In the genomic region with DNA sequence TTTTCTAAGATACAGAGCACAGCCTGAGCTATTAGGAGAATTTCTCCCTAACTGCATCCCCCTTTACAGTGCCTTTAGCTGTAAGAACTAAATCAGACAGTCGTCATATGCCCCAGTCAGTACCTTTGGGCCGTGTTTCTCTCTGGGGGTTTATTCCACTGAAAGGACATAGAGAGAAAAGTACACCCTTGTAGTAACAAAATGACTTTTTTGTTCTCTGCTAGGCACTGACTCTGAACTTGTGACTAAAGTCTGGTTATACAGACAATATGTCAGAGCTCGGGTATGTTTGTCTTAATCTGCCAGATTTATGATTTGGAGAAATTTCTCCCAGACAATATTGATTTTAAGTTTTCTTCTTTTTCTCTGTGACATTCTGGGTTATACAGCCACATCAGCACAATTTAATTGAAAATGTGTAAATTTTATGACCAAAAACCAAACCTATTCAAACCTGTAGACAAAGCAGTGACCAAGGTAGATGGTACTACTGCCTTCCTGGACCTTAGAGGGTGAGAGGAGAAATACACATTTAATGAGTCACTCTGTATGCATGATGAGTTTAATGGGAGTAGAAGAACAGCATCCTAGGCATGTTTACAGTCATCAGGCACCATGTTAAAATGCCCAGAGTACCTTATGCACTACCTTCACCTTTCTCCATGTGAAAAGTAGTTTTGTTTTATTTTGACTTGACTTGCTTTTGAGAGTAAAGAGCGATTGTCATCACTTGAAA, we compare ENCODE assay signal across 19 cellular contexts.
DNase-seq lines count a peak whose midpoint lies in the region; ATAC-seq and TF ChIP-seq lines count a peak whose summit lies in the region.
"Had no signal": no experiment of that assay in that cellular context is flagged by ENCODE, and none has a peak within 500 bp of the region (broad histone marks: within the 10 kb centered on the region; RNA-seq: fewer than 3 reads in every experiment).

No MANE protein-coding gene starts in this region.

- no peak for TF ChIP-seq EP300 in SK-N-SH (IDR thresholded peaks at IDR 0.05; ENCODE audit: borderline replicate concordance in 1 of 2, low read depth in 1 of 2, low read length in 1 of 2)

- TF ChIP-seq POLR2A in body of pancreas (IDR thresholded peaks at IDR 0.05), result no peak

- POLR2A ChIA-PET in SK-N-SH (lab: Yijun Ruan, JAX), result no interaction called here

- 74% methylated on average over 4 of the region's 4 CpGs for WGBS in SK-N-SH (ENCODE audit: low lambda C conversion rate)
- WGBS in smooth muscle cell (ENCODE audit: low lambda C conversion rate), result 57% methylated on average over 4 of the region's 4 CpGs
- WGBS in body of pancreas, 2 donors, result 60 to 69% methylated on average over 4 of the region's 4 CpGs
- WGBS in hepatocyte (ENCODE audit: low lambda C conversion rate, missing lambda C conversion rate), result 92% methylated on average over 4 of the region's 4 CpGs

- no peak for TF ChIP-seq RAD21 in SK-N-SH (IDR thresholded peaks at IDR 0.05; ENCODE audit: low read length)

- intact Hi-C loops in body of pancreas (cut with DNase I), result no loop called here

- H3K4me2 ChIP-seq in SK-N-SH (no peak overlapping the region), smooth muscle cell (no peak overlapping the region), hepatocyte (no peak overlapping the region)
- H3K4me2 ChIP-seq: BLaER1 had no signal

- H2AFZ ChIP-seq in SK-N-SH (ENCODE audit: low read depth), result no peak overlapping the region
- peak overlapping the region; percentile 6 for H2AFZ ChIP-seq in smooth muscle cell (ENCODE audit: low read depth)
- H2AFZ ChIP-seq in hepatocyte, result no peak overlapping the region

- TF ChIP-seq CTCF in SK-N-SH (IDR thresholded peaks at IDR 0.05), result no peak
- no peak for TF ChIP-seq CTCF in smooth muscle cell (IDR thresholded peaks at IDR 0.05; ENCODE audit: borderline replicate concordance, insufficient read depth, poor library complexity, severe bottlenecking)
- no peak for TF ChIP-seq CTCF in body of pancreas (IDR thresholded peaks at IDR 0.05)
- no peak for TF ChIP-seq CTCF in hepatocyte (IDR thresholded peaks at IDR 0.05; ENCODE audit: poor library complexity)

- peaks cover 0 to 13% of the 10 kb centered on the region in 2 experiments; a peak in 2 of 4 replicates for H3K4me1 ChIP-seq in SK-N-SH (ENCODE audit: control insufficient read depth in 1 of 2, insufficient read depth in 2 of 2, low read depth in 1 of 2, low read length in 1 of 2)
- H3K4me1 ChIP-seq in smooth muscle cell (ENCODE audit: low read depth), result no peaks in the 10 kb centered on the region
- peaks cover 18% of the 10 kb centered on the region for H3K4me1 ChIP-seq in body of pancreas
- no peaks in the 10 kb centered on the region for H3K4me1 ChIP-seq in hepatocyte (ENCODE audit: insufficient read depth)
- H3K4me1 ChIP-seq: BLaER1, sigmoid colon had no signal

- H3K27ac ChIP-seq in SK-N-SH (ENCODE audit: low read depth in 2 of 2, low read length in 1 of 2) (no peak overlapping the region), smooth muscle cell (ENCODE audit: low read depth) (peak overlapping the region; percentile 92), body of pancreas (no peak overlapping the region), hepatocyte (no peak overlapping the region)
- H3K27ac ChIP-seq: BLaER1, sigmoid colon had no signal

- no peak overlapping the region for H3K4me3 ChIP-seq in SK-N-SH (ENCODE audit: low read depth in 2 of 2, low read length in 1 of 2)
- H3K4me3 ChIP-seq in smooth muscle cell, result no peak overlapping the region
- no peak overlapping the region for H3K4me3 ChIP-seq in body of pancreas
- no peak overlapping the region for H3K4me3 ChIP-seq in hepatocyte
- H3K4me3 ChIP-seq: BLaER1, sigmoid colon had no signal

- CTCF ChIA-PET in SK-N-SH (lab: Yijun Ruan, JAX), result no interaction called here

- no peak overlapping the region for H3K9ac ChIP-seq in SK-N-SH
- peak overlapping the region; percentile 74 for H3K9ac ChIP-seq in smooth muscle cell (ENCODE audit: low read depth)
- H3K9ac ChIP-seq: BLaER1 had no signal

- ATAC-seq in GM18861 (IDR thresholded peaks at IDR 0.05; ENCODE audit: unreplicated experiment) (no peak), body of pancreas (no peak)
- ATAC-seq: left lobe of liver; stimulated activated naive CD8-positive, alpha-beta T cell treated with anti-CD3 and anti-CD28 coated beads, Interleukin-15, Interleukin-2, amounts not matched to agents 100 U/mL and 50 U/mL, for 24 hours had no signal

- peaks cover 10% of the 10 kb centered on the region for H3F3A ChIP-seq in SK-N-SH (replicated peaks; ENCODE audit: insufficient read depth)
- H3F3A ChIP-seq in smooth muscle cell (ENCODE audit: low read depth), result no peaks in the 10 kb centered on the region

- peak; percentile 29 for DNase-seq in HCEC 1CT
- no peak for DNase-seq in SK-N-SH
- peak; percentile 28 for DNase-seq in glomerular visceral epithelial cell (ENCODE audit: extremely low spot score)
- DNase-seq in smooth muscle cell (lab: John Stamatoyannopoulos, UW; ENCODE audit: unreplicated experiment), result no peak
- DNase-seq in body of pancreas, result no peak
- no peak for DNase-seq in hepatocyte (ENCODE audit: low spot score)
- DNase-seq: activated CD4-positive, alpha-beta T cell treated with anti-CD3 and anti-CD28 coated beads, Interleukin-2, amount 50 U/mL, for 1 hour; activated naive CD4-positive, alpha-beta T cell; Karpas-422; NCI-H1092 treated with DMSO at 0.1 percent for 48 hours; NCI-H2081 treated with DMSO at 0.1 percent for 48 hours; NCI-H524; occipital lobe; SHP77; sigmoid colon; stimulated activated naive CD8-positive, alpha-beta T cell treated with anti-CD3 and anti-CD28 coated beads, Interleukin-15, Interleukin-2, amounts not matched to agents 100 U/mL and 50 U/mL, for 24 hours had no signal

- H3K27me3 ChIP-seq in SK-N-SH (ENCODE audit: insufficient read depth) (no peaks in the 10 kb centered on the region), smooth muscle cell (ENCODE audit: low read depth) (no peaks in the 10 kb centered on the region), body of pancreas (no peaks in the 10 kb centered on the region), hepatocyte (no peaks in the 10 kb centered on the region)
- H3K27me3 ChIP-seq: BLaER1, sigmoid colon had no signal

- H3K36me3 ChIP-seq in SK-N-SH (replicated peaks in 1 of 2; ENCODE audit: control insufficient read depth in 1 of 2, insufficient read depth in 2 of 2, low read length in 1 of 2) (no peaks in the 10 kb centered on the region), smooth muscle cell (ENCODE audit: low read depth) (no peaks in the 10 kb centered on the region), body of pancreas (replicated peaks in 1 of 2; ENCODE audit: insufficient read depth in 1 of 2, low read depth in 2 of 2) (no peaks in the 10 kb centered on the region), hepatocyte (replicated peaks; ENCODE audit: insufficient read depth, low read depth) (no peaks in the 10 kb centered on the region)
- H3K36me3 ChIP-seq: BLaER1, sigmoid colon had no signal

- H4K20me1 ChIP-seq in SK-N-SH (ENCODE audit: insufficient read depth), result no peaks in the 10 kb centered on the region
- H4K20me1 ChIP-seq in smooth muscle cell (ENCODE audit: low read depth), result no peaks in the 10 kb centered on the region
- no peaks in the 10 kb centered on the region for H4K20me1 ChIP-seq in hepatocyte (ENCODE audit: insufficient read depth, poor library complexity, severe bottlenecking)
- H4K20me1 ChIP-seq: BLaER1 had no signal

- H3K9me3 ChIP-seq in SK-N-SH (no peaks in the 10 kb centered on the region), smooth muscle cell (replicated peaks; ENCODE audit: low read depth) (no peaks in the 10 kb centered on the region), body of pancreas (no peaks in the 10 kb centered on the region), hepatocyte (ENCODE audit: low read depth) (no peaks in the 10 kb centered on the region)
- H3K9me3 ChIP-seq: BLaER1 had no signal

- H3K79me2 ChIP-seq in SK-N-SH (ENCODE audit: insufficient read depth) (no peaks in the 10 kb centered on the region), smooth muscle cell (ENCODE audit: low read depth) (no peaks in the 10 kb centered on the region), hepatocyte (no peaks in the 10 kb centered on the region)

- H3K9me2 ChIP-seq in SK-N-SH, result no peaks in the 10 kb centered on the region
- no peaks in the 10 kb centered on the region for H3K9me2 ChIP-seq in hepatocyte (replicated peaks; ENCODE audit: insufficient read depth)

TF ChIP-seq in SK-N-SH, 30 proteins besides CTCF, POLR2A, EP300 and RAD21:
- no peak for TF ChIP-seq TCF12 (IDR thresholded peaks at IDR 0.05)
- no peak for TF ChIP-seq YY1 (IDR thresholded peaks at IDR 0.05; ENCODE audit: low read depth)
- peak; percentile 43; the same call in 1 of the 2 replicates for TF ChIP-seq FOSL2 (IDR thresholded peaks at IDR 0.05; ENCODE audit: borderline replicate concordance, low read depth)
- TF ChIP-seq GABPA (IDR thresholded peaks at IDR 0.05; ENCODE audit: low read depth), result no peak
- TF ChIP-seq, protein P1, sequence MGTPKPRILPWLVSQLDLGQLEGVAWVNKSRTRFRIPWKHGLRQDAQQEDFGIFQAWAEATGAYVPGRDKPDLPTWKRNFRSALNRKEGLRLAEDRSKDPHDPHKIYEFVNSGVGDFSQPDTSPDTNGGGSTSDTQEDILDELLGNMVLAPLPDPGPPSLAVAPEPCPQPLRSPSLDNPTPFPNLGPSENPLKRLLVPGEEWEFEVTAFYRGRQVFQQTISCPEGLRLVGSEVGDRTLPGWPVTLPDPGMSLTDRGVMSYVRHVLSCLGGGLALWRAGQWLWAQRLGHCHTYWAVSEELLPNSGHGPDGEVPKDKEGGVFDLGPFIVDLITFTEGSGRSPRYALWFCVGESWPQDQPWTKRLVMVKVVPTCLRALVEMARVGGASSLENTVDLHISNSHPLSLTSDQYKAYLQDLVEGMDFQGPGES (IDR thresholded peaks at IDR 0.05; ENCODE audit: low read depth, low read length), result no peak
- no peak for TF ChIP-seq SIN3A (IDR thresholded peaks at IDR 0.05; ENCODE audit: borderline replicate concordance, low read depth, low read length)
- no peak for TF ChIP-seq MEF2A (IDR thresholded peaks at IDR 0.05; ENCODE audit: borderline replicate concordance, low read depth)

Comparison
In these comparisons a context has a peak if more than half of its experiments do, and no peak if none do; other contexts are left out.
1. DNase-seq: peak in HCEC 1CT (single experiment) and glomerular visceral epithelial cell (single experiment); none in SK-N-SH (single experiment), smooth muscle cell (single experiment), body of pancreas (0 of 4) and hepatocyte (single experiment).